Comparison of ENCODE assay signal across 25 cellular contexts in the genomic region with DNA sequence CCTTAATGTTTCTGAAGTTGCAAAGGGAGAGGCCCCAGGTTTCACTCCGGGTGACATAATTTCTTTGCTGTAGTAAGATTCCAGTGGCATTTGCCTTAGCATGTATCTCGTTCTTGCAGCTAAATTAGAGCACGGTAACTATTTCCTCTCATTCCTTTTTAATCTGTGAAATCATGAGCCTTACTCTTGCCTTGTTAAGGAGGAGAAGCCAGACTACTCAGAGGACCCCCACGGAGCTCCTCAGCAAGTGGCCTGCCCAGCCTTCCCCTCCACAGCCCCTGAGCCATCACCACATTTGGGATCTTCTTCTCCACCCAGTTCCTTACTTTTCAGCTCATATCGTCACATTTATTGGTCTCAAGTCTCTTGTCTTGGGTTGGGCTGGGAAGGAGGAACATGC. TPM values are rescaled to one million over a fixed set of nuclear protein-coding genes. Genes with fewer than 3 reads are reported as not detected.
DNase-seq lines count a peak whose midpoint lies in the region; ATAC-seq and TF ChIP-seq lines count a peak whose summit lies in the region.
"Had no signal": no experiment of that assay in that cellular context is flagged by ENCODE, and none has a peak within 500 bp of the region (broad histone marks: within the 10 kb centered on the region; RNA-seq: fewer than 3 reads in every experiment).

No MANE protein-coding gene starts in this region.

- H3K4me2 ChIP-seq in IMR-90 (ENCODE audit: low read depth, low read length) (no peak overlapping the region), mesendoderm (ENCODE audit: low read length) (no peak overlapping the region)

- H3K36me3 Mint-ChIP-seq in activated CD8-positive, alpha-beta T cell treated with anti-CD3 and anti-CD28 coated beads, Interleukin-2, amount 10 ng/mL, durations not matched to agents 7 days and 5 days (ENCODE audit: low read depth): peaks cover 16% of the 10 kb centered on the region
- peaks cover 17% of the 10 kb centered on the region for H3K36me3 Mint-ChIP-seq in activated CD8-positive, alpha-beta T cell treated with anti-CD3 and anti-CD28 coated beads for 36 hours (ENCODE audit: low read depth)
- H3K36me3 Mint-ChIP-seq in activated T-cell treated with anti-CD3 and anti-CD28 coated beads, Interleukin-2, amount 50 U/mL, for 4 hours (ENCODE audit: insufficient read depth): peaks cover 24% of the 10 kb centered on the region

- no peak overlapping the region for H3K27ac ChIP-seq in IMR-90 (ENCODE audit: insufficient read depth, low read length)
- H3K27ac ChIP-seq in mesendoderm (ENCODE audit: low read depth, low read length): no peak overlapping the region
- H3K27ac ChIP-seq in substantia nigra (ENCODE audit: low read depth, low read length, poor library complexity, severe bottlenecking): peak overlapping the region; percentile 21
- no peak overlapping the region for H3K27ac ChIP-seq in SJCRH30
- H3K27ac ChIP-seq: upper lobe of right lung had no signal

- H3K27ac Mint-ChIP-seq in activated CD8-positive, alpha-beta T cell treated with anti-CD3 and anti-CD28 coated beads, Interleukin-2, amount 10 ng/mL, durations not matched to agents 7 days and 5 days: peak overlapping the region; percentile 9
- H3K27ac Mint-ChIP-seq in activated CD8-positive, alpha-beta T cell treated with anti-CD3 and anti-CD28 coated beads for 36 hours: no peak overlapping the region
- H3K27ac Mint-ChIP-seq: activated CD8-positive, alpha-beta memory T cell treated with anti-CD3 and anti-CD28 coated beads, Interleukin-2, amount 10 ng/mL, durations not matched to agents 7 days and 5 days; CD4-positive, alpha-beta T cell; progenitor cell of endocrine pancreas; stimulated activated effector memory CD8-positive, alpha-beta T cell treated with anti-CD3 and anti-CD28 coated beads, Interleukin-12 subunit alpha, Interleukin-12 subunit beta, amount 100 ng/mL, for 72 hours had no signal

- H3K36me3 ChIP-seq in IMR-90 (ENCODE audit: control insufficient read depth, insufficient read depth, low read length) (peaks cover 4% of the 10 kb centered on the region; the same call in 1 of the 2 replicates), mesendoderm (ENCODE audit: control insufficient read depth, insufficient read depth, low read length) (no peaks in the 10 kb centered on the region), SJCRH30 (0 out of 2 replicates have a peak, but pooled peaks cover 2% of the 10 kb centered on the region)
- H3K36me3 ChIP-seq: upper lobe of right lung had no signal

- POLR2A ChIA-PET in activated CD8-positive, alpha-beta T cell treated with anti-CD3 and anti-CD28 coated beads, Interleukin-2, amount 10 ng/mL, durations not matched to agents 7 days and 5 days (lab: Charles Lee): no interaction called here
- POLR2A ChIA-PET in activated CD8-positive, alpha-beta T cell treated with anti-CD3 and anti-CD28 coated beads for 36 hours (lab: Charles Lee): no interaction called here
- POLR2A ChIA-PET in IMR-90 (lab: Charles Lee; ENCODE audit: unreplicated experiment): no interaction called here

- TF ChIP-seq RAD21 in IMR-90 (IDR thresholded peaks at IDR 0.05; ENCODE audit: low read length): no peak

- BruUV-seq in IMR-90 (replicated peaks; lab: Mats Ljungman, UMichigan): no TSS peak

- no peaks in the 10 kb centered on the region for H4K20me1 ChIP-seq in IMR-90 (ENCODE audit: insufficient read depth, low read length)

- peaks cover 27% of the 10 kb centered on the region for H3K4me1 ChIP-seq in IMR-90 (ENCODE audit: control insufficient read depth, insufficient read depth, low read length)
- H3K4me1 ChIP-seq in mesendoderm (ENCODE audit: control insufficient read depth, low read depth, low read length): peaks cover 2% of the 10 kb centered on the region
- H3K4me1 ChIP-seq in SJCRH30: peaks cover 20% of the 10 kb centered on the region

- H2BK20ac ChIP-seq in IMR-90 (ENCODE audit: low read depth, low read length): 0 out of 2 replicates have a peak overlapping the region, but pooled peaks have one; percentile 31

- no peak overlapping the region for H3K4me3 Mint-ChIP-seq in activated CD8-positive, alpha-beta T cell treated with anti-CD3 and anti-CD28 coated beads, Interleukin-2, amount 10 ng/mL, durations not matched to agents 7 days and 5 days
- no peak overlapping the region for H3K4me3 Mint-ChIP-seq in activated CD8-positive, alpha-beta T cell treated with anti-CD3 and anti-CD28 coated beads for 36 hours
- no peak overlapping the region for H3K4me3 Mint-ChIP-seq in activated T-cell treated with anti-CD3 and anti-CD28 coated beads, Interleukin-2, amount 50 U/mL, for 4 hours
- H3K4me3 Mint-ChIP-seq: activated CD8-positive, alpha-beta memory T cell treated with anti-CD3 and anti-CD28 coated beads, Interleukin-2, amount 10 ng/mL, durations not matched to agents 7 days and 5 days; CD4-positive, alpha-beta T cell; stimulated activated effector memory CD8-positive, alpha-beta T cell treated with anti-CD3 and anti-CD28 coated beads, Interleukin-12 subunit alpha, Interleukin-12 subunit beta, amount 100 ng/mL, for 72 hours had no signal

- DNase-seq in activated CD8-positive, alpha-beta T cell treated with anti-CD3 and anti-CD28 coated beads, Interleukin-2, amount 10 ng/mL, durations not matched to agents 7 days and 5 days: no peak
- no peak for DNase-seq in activated CD8-positive, alpha-beta T cell treated with anti-CD3 and anti-CD28 coated beads for 36 hours
- DNase-seq in IMR-90 (no peak), mesendoderm (peak; percentile 39), substantia nigra (lab: John Stamatoyannopoulos, UW) (no peak), SJCRH30 (no peak)
- DNase-seq in activated T-cell treated with anti-CD3 and anti-CD28 coated beads, Interleukin-2, amount 50 U/mL, for 4 hours: no peak
- DNase-seq: 8988T; activated CD4-positive, alpha-beta T cell treated with anti-CD3 and anti-CD28 coated beads, Interleukin-2, amount 50 U/mL, for 1 hour; activated CD4-positive, CD25-positive, alpha-beta regulatory T cell; activated CD8-positive, alpha-beta memory T cell treated with anti-CD3 and anti-CD28 coated beads, Interleukin-2, amount 10 ng/mL, durations not matched to agents 7 days and 5 days; activated gamma-delta T cell treated with Interleukin-2 at 50 U/mL for 16 hours; activated T-cell treated with anti-CD3 and anti-CD28 coated beads, Interleukin-2, amount 50 U/mL, for 48 hours; body of pancreas; CD4-positive, alpha-beta T cell; NCI-H1092; NCI-H1694 treated with DMSO at 0.1 percent for 48 hours; NCI-H2171; stimulated activated CD4-positive, alpha-beta T cell treated with anti-CD3 and anti-CD28 coated beads, Interleukin-15, amount 100 ng/mL, for 24 hours; upper lobe of right lung had no signal

- in situ Hi-C loops in IMR-90 (cut with MboI; ENCODE audit: low sequenced_read_pairs): no loop called here

- H2AK9ac ChIP-seq in IMR-90 (replicated peaks; ENCODE audit: low read depth, low read length, poor library complexity): no peak overlapping the region

- no peak overlapping the region for H4K91ac ChIP-seq in IMR-90 (ENCODE audit: insufficient read depth, low read depth, low read length)

- H2BK120ac ChIP-seq in IMR-90 (ENCODE audit: low read depth, low read length) (peak overlapping the region; percentile 51; the same call in 1 of the 2 replicates), mesendoderm (ENCODE audit: low read depth, low read length) (no peak overlapping the region)

- 0 out of 2 replicates have a peak overlapping the region, but pooled peaks have one; percentile 19 for H3K14ac ChIP-seq in IMR-90 (replicated peaks; ENCODE audit: low read depth, low read length)

- dilution Hi-C loops in IMR-90 (cut with HindIII; ENCODE audit: low sequenced_read_pairs, unreplicated experiment): no loop called here

- no peak overlapping the region for H3K23ac ChIP-seq in IMR-90 (ENCODE audit: low read depth, low read length)
- peak overlapping the region; percentile 66 for H3K23ac ChIP-seq in mesendoderm (ENCODE audit: low read length)

- H2AK5ac ChIP-seq in IMR-90 (ENCODE audit: low read depth, low read length) (peak overlapping the region; percentile 45), mesendoderm (ENCODE audit: low read length) (no peak overlapping the region)

- H3K79me2 ChIP-seq in mesendoderm (ENCODE audit: control insufficient read depth, insufficient read depth, low read length): no peaks in the 10 kb centered on the region

- no peaks in the 10 kb centered on the region for H3K27me3 Mint-ChIP-seq in activated CD8-positive, alpha-beta T cell treated with anti-CD3 and anti-CD28 coated beads, Interleukin-2, amount 10 ng/mL, durations not matched to agents 7 days and 5 days (ENCODE audit: low read depth)
- H3K27me3 Mint-ChIP-seq in activated CD8-positive, alpha-beta T cell treated with anti-CD3 and anti-CD28 coated beads for 36 hours: no peaks in the 10 kb centered on the region
- no peaks in the 10 kb centered on the region for H3K27me3 Mint-ChIP-seq in activated T-cell treated with anti-CD3 and anti-CD28 coated beads, Interleukin-2, amount 50 U/mL, for 4 hours (ENCODE audit: low read depth)
- H3K27me3 Mint-ChIP-seq: activated CD8-positive, alpha-beta memory T cell treated with anti-CD3 and anti-CD28 coated beads, Interleukin-2, amount 10 ng/mL, durations not matched to agents 7 days and 5 days; CD4-positive, alpha-beta T cell; progenitor cell of endocrine pancreas had no signal

- H3K9me3 ChIP-seq in IMR-90 (ENCODE audit: control insufficient read depth, insufficient read depth, low read length) (no peaks in the 10 kb centered on the region), SJCRH30 (replicated peaks) (no peaks in the 10 kb centered on the region)
- H3K9me3 ChIP-seq: body of pancreas, gastroesophageal sphincter, upper lobe of right lung had no signal

- no peak overlapping the region for H3K18ac ChIP-seq in IMR-90 (ENCODE audit: low read depth, low read length)
- no peak overlapping the region for H3K18ac ChIP-seq in mesendoderm (ENCODE audit: low read length)

- H3K9me1 ChIP-seq in IMR-90 (ENCODE audit: insufficient read depth, low read length): peaks cover 23% of the 10 kb centered on the region

- no CpG with 5 or more reads among the region's 5 CpGs for WGBS in IMR-90 (ENCODE audit: extremely low coverage in 2 of 2, insufficient read length in 1 of 2), 2 experiments
- WGBS in mesendoderm (ENCODE audit: extremely low coverage, insufficient coverage, low lambda C conversion rate): no CpG with 5 or more reads among the region's 5 CpGs

- CTCF ChIA-PET in activated CD8-positive, alpha-beta T cell treated with anti-CD3 and anti-CD28 coated beads, Interleukin-2, amount 10 ng/mL, durations not matched to agents 7 days and 5 days (lab: Charles Lee): interaction anchor here (1.0 to 1.5 kb wide), 4 partner anchors 10 to 64 kb away, joined by 3 to 5 read pairs (median 4); no protein-coding TSS in a partner anchor
- CTCF ChIA-PET in activated CD8-positive, alpha-beta T cell treated with anti-CD3 and anti-CD28 coated beads for 36 hours (lab: Charles Lee): interaction anchor here (1.3 to 5.1 kb wide), 7 partner anchors 13 to 246 kb away, joined by 3 to 58 read pairs (median 5); no protein-coding TSS in a partner anchor
- CTCF ChIA-PET in IMR-90 (lab: Yijun Ruan, JAX): no interaction called here

- H2BK15ac ChIP-seq in IMR-90 (ENCODE audit: low read depth, low read length) (no peak overlapping the region), mesendoderm (replicated peaks; ENCODE audit: low read depth) (no peak overlapping the region)

- intact Hi-C loops in activated CD8-positive, alpha-beta T cell treated with anti-CD3 and anti-CD28 coated beads for 36 hours (cut with micrococcal nuclease): no loop called here
- intact Hi-C loops in IMR-90 (cut with micrococcal nuclease): loop anchor here (5.0 kb wide), 1 partner anchor 35 kb away; no protein-coding TSS in a partner anchor

- H3K79me1 ChIP-seq in IMR-90 (ENCODE audit: low read depth in 1 of 2, low read length in 2 of 2) (peaks cover 24 to 64% of the 10 kb centered on the region in 2 experiments; a peak in 3 of 4 replicates), mesendoderm (ENCODE audit: low read length) (no peaks in the 10 kb centered on the region)

- H3K56ac ChIP-seq in IMR-90 (ENCODE audit: extremely low read depth, insufficient read depth, low read length) (no peak overlapping the region), mesendoderm (ENCODE audit: low read length) (no peak overlapping the region)

- peak overlapping the region; percentile 64; the same call in 1 of the 2 replicates for H3K4ac ChIP-seq in IMR-90 (ENCODE audit: low read depth, low read length)
- no peak overlapping the region for H3K4ac ChIP-seq in mesendoderm (ENCODE audit: low read depth, low read length)

- TF ChIP-seq POLR2A in IMR-90 (IDR thresholded peaks at IDR 0.05; ENCODE audit: low read depth, low read length): no peak

- H4K5ac ChIP-seq in IMR-90 (ENCODE audit: low read depth, low read length) (no peak overlapping the region), mesendoderm (ENCODE audit: low read length) (no peak overlapping the region)

- H3K27me3 ChIP-seq in IMR-90 (ENCODE audit: control insufficient read depth, insufficient read depth, low read length) (no peaks in the 10 kb centered on the region), mesendoderm (ENCODE audit: insufficient read depth, low read length, poor library complexity) (no peaks in the 10 kb centered on the region), SJCRH30 (no peaks in the 10 kb centered on the region)
- H3K27me3 ChIP-seq: body of pancreas, gastroesophageal sphincter, upper lobe of right lung had no signal

- peaks cover 35% of the 10 kb centered on the region for H3K4me1 Mint-ChIP-seq in activated CD8-positive, alpha-beta T cell treated with anti-CD3 and anti-CD28 coated beads, Interleukin-2, amount 10 ng/mL, durations not matched to agents 7 days and 5 days (ENCODE audit: low read depth)
- peaks cover 33% of the 10 kb centered on the region for H3K4me1 Mint-ChIP-seq in activated CD8-positive, alpha-beta T cell treated with anti-CD3 and anti-CD28 coated beads for 36 hours (ENCODE audit: low read depth)
- H3K4me1 Mint-ChIP-seq in activated T-cell treated with anti-CD3 and anti-CD28 coated beads, Interleukin-2, amount 50 U/mL, for 4 hours (ENCODE audit: low read depth): peaks cover 33% of the 10 kb centered on the region

- TF ChIP-seq CTCF in activated CD8-positive, alpha-beta T cell treated with anti-CD3 and anti-CD28 coated beads for 36 hours (IDR thresholded peaks at IDR 0.05): no peak
- no peak for TF ChIP-seq CTCF in IMR-90 (conservative IDR thresholded peaks at IDR 0.05; ENCODE audit: low read depth, low read length)

- H2BK5ac ChIP-seq in IMR-90 (ENCODE audit: low read depth, low read length, poor library complexity, severe bottlenecking) (no peak overlapping the region), mesendoderm (ENCODE audit: low read length) (no peak overlapping the region)

- no peaks in the 10 kb centered on the region for H3K9me3 Mint-ChIP-seq in activated CD8-positive, alpha-beta T cell treated with anti-CD3 and anti-CD28 coated beads, Interleukin-2, amount 10 ng/mL, durations not matched to agents 7 days and 5 days (ENCODE audit: insufficient read depth)
- no peaks in the 10 kb centered on the region for H3K9me3 Mint-ChIP-seq in activated CD8-positive, alpha-beta T cell treated with anti-CD3 and anti-CD28 coated beads for 36 hours
- H3K9me3 Mint-ChIP-seq in activated T-cell treated with anti-CD3 and anti-CD28 coated beads, Interleukin-2, amount 50 U/mL, for 4 hours: no peaks in the 10 kb centered on the region
- H3K9me3 Mint-ChIP-seq: CD4-positive, alpha-beta T cell; stimulated activated effector memory CD8-positive, alpha-beta T cell treated with anti-CD3 and anti-CD28 coated beads, Interleukin-12 subunit alpha, Interleukin-12 subunit beta, amount 100 ng/mL, for 72 hours had no signal

- ATAC-seq in activated CD8-positive, alpha-beta T cell treated with anti-CD3 and anti-CD28 coated beads, Interleukin-2, amount 10 ng/mL, durations not matched to agents 7 days and 5 days: no peak
- no peak for ATAC-seq in activated CD8-positive, alpha-beta T cell treated with anti-CD3 and anti-CD28 coated beads for 36 hours
- ATAC-seq in IMR-90 (ENCODE audit: low read depth) (no peak), HG03280 (IDR thresholded peaks at IDR 0.05; ENCODE audit: unreplicated experiment) (no peak)
- no peak for ATAC-seq in activated T-cell treated with anti-CD3 and anti-CD28 coated beads, Interleukin-2, amount 50 U/mL, for 4 hours
- ATAC-seq: activated CD8-positive, alpha-beta memory T cell treated with anti-CD3 and anti-CD28 coated beads, Interleukin-2, amount 10 ng/mL, durations not matched to agents 7 days and 5 days; body of pancreas; gastroesophageal sphincter; stimulated activated effector memory CD8-positive, alpha-beta T cell treated with anti-CD3 and anti-CD28 coated beads, Interleukin-12 subunit alpha, Interleukin-12 subunit beta, amount 100 ng/mL, for 72 hours; upper lobe of right lung had no signal

- H4K8ac ChIP-seq in IMR-90 (ENCODE audit: low read depth in 2 of 2, low read length in 2 of 2) (no peak overlapping the region), mesendoderm (ENCODE audit: low read depth, low read length) (no peak overlapping the region)

- H3K9ac ChIP-seq in IMR-90 (ENCODE audit: low read depth, low read length): no peak overlapping the region
- no peak overlapping the region for H3K9ac ChIP-seq in mesendoderm (ENCODE audit: low read length)

- no peak overlapping the region for H2AFZ ChIP-seq in IMR-90 (replicated peaks; ENCODE audit: low read length, poor library complexity)

- H3K4me3 ChIP-seq in IMR-90 (ENCODE audit: insufficient read depth, low read depth, low read length) (no peak overlapping the region), mesendoderm (ENCODE audit: low read length) (no peak overlapping the region), SJCRH30 (no peak overlapping the region)
- H3K4me3 ChIP-seq: body of pancreas, gastroesophageal sphincter, K562, upper lobe of right lung had no signal

RNA-seq across cellular contexts. Expression of a gene that starts 54.2 kb away (rescaled TPM):
- 10 to 100 TPM; 71.3 to 71.9 TPM for total RNA-seq in activated CD8-positive, alpha-beta T cell treated with anti-CD3 and anti-CD28 coated beads, Interleukin-2, amount 10 ng/mL, durations not matched to agents 7 days and 5 days
- total RNA-seq in activated CD8-positive, alpha-beta T cell treated with anti-CD3 and anti-CD28 coated beads for 36 hours: 10 to 100 TPM; 36.8 to 38.9 TPM
- 56.9 and 62.9 TPM in 2 replicates for total RNA-seq in IMR-90 (2012; rRNA removed)
- polyA plus RNA-seq in IMR-90 (2012; rRNA removed): 29.4 and 31.2 TPM in 2 replicates
- 5.6 and 10.7 TPM in 2 replicates for polyA plus RNA-seq in IMR-90 (2012; cell fraction: cytosol; rRNA removed)
- 13.8 and 16.1 TPM in 2 replicates for polyA plus RNA-seq in IMR-90 (2012; cell fraction: nucleus; rRNA removed; ENCODE audit: low replicate concordance)
- polyA plus RNA-seq in mesendoderm (2013, experiment 1 of 2): 7.2 TPM
- 7.6 TPM for polyA plus RNA-seq in mesendoderm (2013, experiment 2 of 2)
- total RNA-seq in SJCRH30 (2014; rRNA removed; shearing (Covaris generic)): 25.5 and 27.7 TPM in 2 replicates
- total RNA-seq in activated T-cell treated with anti-CD3 and anti-CD28 coated beads, Interleukin-2, amount 50 U/mL, for 4 hours: 10 to 100 TPM; 48.9 to 72.6 (median 64.1) TPM
